13 cellular contexts compared by ENCODE assay signal in genomic region chr10:30775779-30776591, GRCh38.
DNase-seq lines count a peak whose midpoint lies in the region; TF ChIP-seq lines count a peak whose summit lies in the region.
"Had no signal": no experiment of that assay in that cellular context is flagged by ENCODE, and none has a peak within 500 bp of the region (broad histone marks: within the 10 kb centered on the region; RNA-seq: fewer than 3 reads in every experiment).

No MANE protein-coding gene starts in this region.

- intact Hi-C loops in left ventricle myocardium inferior (cut with micrococcal nuclease), result no loop called here

- H3K27ac ChIP-seq in left ventricle myocardium inferior (replicated peaks), result peak overlapping the region; percentile 55
- H3K27ac ChIP-seq: SK-N-MC had no signal

- DNase-seq in HFF-Myc (ENCODE audit: extremely low read depth, low read depth) (peak; percentile 91), astrocyte of the cerebellum (ENCODE audit: low read depth) (peak; percentile 67), left ventricle myocardium inferior (peak; percentile 44), stromal cell of bone marrow (ENCODE audit: low read depth) (peak; percentile 37), UCSD-AML1 (lab: John Stamatoyannopoulos, UW; ENCODE audit: unreplicated experiment) (no peak)
- no peak for DNase-seq in activated effector memory CD4-positive, alpha-beta T cell treated with anti-CD3 and anti-CD28 coated beads, Interleukin-2, amount 50 U/mL, for 16 hours
- no peak for DNase-seq in activated CD8-positive, alpha-beta memory T cell treated with anti-CD3 and anti-CD28 coated beads, Interleukin-2, amount 50 U/mL, for 4 hours
- DNase-seq: activated B cell treated with CpG ODN at 0.5 μM for 24 hours, amygdala, endodermal cell, NCI-H2029 treated with DMSO at 0.1 percent for 48 hours, retina had no signal

- H3K4me3 ChIP-seq in HFF-Myc (replicated peaks; ENCODE audit: low read depth, low read length) (no peak overlapping the region), astrocyte of the cerebellum (ENCODE audit: low read depth, low read length) (no peak overlapping the region), left ventricle myocardium inferior (no peak overlapping the region)
- H3K4me3 ChIP-seq: SK-N-MC had no signal

- in situ Hi-C loops in astrocyte of the cerebellum (cut with HindIII; ENCODE audit: low sequenced_read_pairs), result no loop called here

- no peaks in the 10 kb centered on the region for H3K4me1 ChIP-seq in left ventricle myocardium inferior

- no peaks in the 10 kb centered on the region for H3K36me3 ChIP-seq in left ventricle myocardium inferior

- no peak for TF ChIP-seq CTCF in HFF-Myc (IDR thresholded peaks at IDR 0.05; ENCODE audit: low read depth, low read length, missing control alignments)
- TF ChIP-seq CTCF in astrocyte of the cerebellum (IDR thresholded peaks at IDR 0.05; ENCODE audit: low read depth, low read length, missing control alignments), result no peak
- TF ChIP-seq CTCF in left ventricle myocardium inferior (IDR thresholded peaks at IDR 0.05; ENCODE audit: borderline replicate concordance), result no peak

- no peaks in the 10 kb centered on the region for H3K27me3 ChIP-seq in left ventricle myocardium inferior (ENCODE audit: low read depth)

- peaks cover 17% of the 10 kb centered on the region for H3K9me3 ChIP-seq in left ventricle myocardium inferior (replicated peaks)

Comparison
In these comparisons a context has a peak if more than half of its experiments do, and no peak if none do; other contexts are left out.
1. DNase-seq: peak in HFF-Myc (single experiment), astrocyte of the cerebellum (single experiment), left ventricle myocardium inferior (single experiment) and stromal cell of bone marrow (single experiment); none in UCSD-AML1 (single experiment), activated effector memory CD4-positive, alpha-beta T cell treated with anti-CD3 and anti-CD28 coated beads, Interleukin-2, amount 50 U/mL, for 16 hours (single experiment) and activated CD8-positive, alpha-beta memory T cell treated with anti-CD3 and anti-CD28 coated beads, Interleukin-2, amount 50 U/mL, for 4 hours (single experiment).